ENCODE assay signal across 9 cellular contexts in the genomic region with DNA sequence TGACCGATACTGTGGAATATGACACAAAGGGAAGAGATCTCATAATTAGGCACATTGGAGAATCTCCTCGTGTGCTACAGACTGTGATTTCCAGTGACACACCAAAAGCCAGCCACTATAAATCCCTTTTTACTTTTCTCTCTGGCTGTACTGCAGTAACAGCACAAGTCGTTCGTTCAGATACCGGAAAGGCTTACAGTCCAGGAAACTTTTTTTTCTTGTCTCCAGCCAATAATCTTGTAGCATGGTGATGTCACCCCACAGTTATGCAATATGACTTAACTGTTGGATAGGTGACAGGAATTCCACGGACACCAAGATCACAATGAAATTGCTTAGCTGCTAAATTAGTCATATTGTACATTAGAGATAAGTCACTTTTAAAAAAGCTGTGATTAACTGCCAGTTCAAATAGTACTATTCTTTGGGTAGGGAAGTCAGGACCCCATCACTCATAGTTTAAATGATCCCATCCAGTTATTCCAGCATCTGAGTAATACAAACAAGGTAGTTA. TPM values are rescaled to one million over a fixed set of nuclear protein-coding genes. Genes with fewer than 3 reads are reported as not detected.
DNase-seq lines count a peak whose midpoint lies in the region; ATAC-seq and TF ChIP-seq lines count a peak whose summit lies in the region.
"Had no signal": no experiment of that assay in that cellular context is flagged by ENCODE, and none has a peak within 500 bp of the region (broad histone marks: within the 10 kb centered on the region; RNA-seq: fewer than 3 reads in every experiment).

No MANE protein-coding gene starts in this region.

- H3K27me3 ChIP-seq in left lung: no peaks in the 10 kb centered on the region
- H3K27me3 ChIP-seq in upper lobe of right lung: no peaks in the 10 kb centered on the region

- CTCF ChIA-PET in activated CD8-positive, alpha-beta T cell treated with anti-CD3 and anti-CD28 coated beads, Interleukin-2, amount 10 ng/mL, durations not matched to agents 7 days and 5 days (lab: Charles Lee): no interaction called here

- H3K4me1 Mint-ChIP-seq in activated CD8-positive, alpha-beta T cell treated with anti-CD3 and anti-CD28 coated beads, Interleukin-2, amount 10 ng/mL, durations not matched to agents 7 days and 5 days (ENCODE audit: low read depth): peaks cover 6% of the 10 kb centered on the region

- POLR2A ChIA-PET in activated CD8-positive, alpha-beta T cell treated with anti-CD3 and anti-CD28 coated beads, Interleukin-2, amount 10 ng/mL, durations not matched to agents 7 days and 5 days (lab: Charles Lee): no interaction called here

- H3K4me3 ChIP-seq in left lung (peak overlapping the region in 1 of 2 donors; percentile 0), upper lobe of right lung (peak overlapping the region; percentile 27)

- no peak overlapping the region for H3K27ac Mint-ChIP-seq in activated CD8-positive, alpha-beta T cell treated with anti-CD3 and anti-CD28 coated beads, Interleukin-2, amount 10 ng/mL, durations not matched to agents 7 days and 5 days
- H3K27ac Mint-ChIP-seq: stimulated activated naive CD8-positive, alpha-beta T cell treated with anti-CD3 and anti-CD28 coated beads, Interleukin-15, Interleukin-2, amounts not matched to agents 100 ng/mL and 50 ng/mL, for 24 hours had no signal

- no peaks in the 10 kb centered on the region for H3K36me3 Mint-ChIP-seq in activated CD8-positive, alpha-beta T cell treated with anti-CD3 and anti-CD28 coated beads, Interleukin-2, amount 10 ng/mL, durations not matched to agents 7 days and 5 days (ENCODE audit: low read depth)

- H3K27me3 Mint-ChIP-seq in activated CD8-positive, alpha-beta T cell treated with anti-CD3 and anti-CD28 coated beads, Interleukin-2, amount 10 ng/mL, durations not matched to agents 7 days and 5 days (ENCODE audit: low read depth): peaks cover 3% of the 10 kb centered on the region

- DNase-seq in LHCN-M2 (ENCODE audit: low read depth) (peak; percentile 99), cerebellar cortex (ENCODE audit: low spot score) (peak; percentile 14), left lung (no peak), upper lobe of right lung (no peak), NCI-H128 (lab: John Stamatoyannopoulos, UW; ENCODE audit: unreplicated experiment) (no peak)
- DNase-seq in activated CD8-positive, alpha-beta T cell treated with anti-CD3 and anti-CD28 coated beads, Interleukin-2, amount 10 ng/mL, durations not matched to agents 7 days and 5 days: no peak

- intact Hi-C loops in left lung (cut with DNase I) (no loop called here), upper lobe of right lung (cut with DNase I) (no loop called here)

- no peaks in the 10 kb centered on the region for H3K9me3 Mint-ChIP-seq in activated CD8-positive, alpha-beta T cell treated with anti-CD3 and anti-CD28 coated beads, Interleukin-2, amount 10 ng/mL, durations not matched to agents 7 days and 5 days (ENCODE audit: insufficient read depth)
- H3K9me3 Mint-ChIP-seq: stimulated activated naive CD8-positive, alpha-beta T cell treated with anti-CD3 and anti-CD28 coated beads, Interleukin-15, Interleukin-2, amounts not matched to agents 100 ng/mL and 50 ng/mL, for 24 hours had no signal

- no peak overlapping the region for H3K4me3 Mint-ChIP-seq in activated CD8-positive, alpha-beta T cell treated with anti-CD3 and anti-CD28 coated beads, Interleukin-2, amount 10 ng/mL, durations not matched to agents 7 days and 5 days
- H3K4me3 Mint-ChIP-seq: stimulated activated naive CD8-positive, alpha-beta T cell treated with anti-CD3 and anti-CD28 coated beads, Interleukin-15, Interleukin-2, amounts not matched to agents 100 ng/mL and 50 ng/mL, for 24 hours had no signal

- ATAC-seq in left lung (peak; percentile 75), upper lobe of right lung (peak; percentile 85), GM21367 (IDR thresholded peaks at IDR 0.05; ENCODE audit: unreplicated experiment) (no peak)
- ATAC-seq in activated CD8-positive, alpha-beta T cell treated with anti-CD3 and anti-CD28 coated beads, Interleukin-2, amount 10 ng/mL, durations not matched to agents 7 days and 5 days: no peak

- H3K9me3 ChIP-seq in left lung: no peaks in the 10 kb centered on the region
- H3K9me3 ChIP-seq in upper lobe of right lung: no peaks in the 10 kb centered on the region

- no peaks in the 10 kb centered on the region for H3K36me3 ChIP-seq in left lung
- no peaks in the 10 kb centered on the region for H3K36me3 ChIP-seq in upper lobe of right lung

- TF ChIP-seq CTCF in 22Rv1 (IDR thresholded peaks at IDR 0.05) (no peak), left lung (IDR thresholded peaks at IDR 0.05) (no peak), upper lobe of right lung (IDR thresholded peaks at IDR 0.05) (no peak)

- peaks cover 4 to 27% of the 10 kb centered on the region in 2 donors for H3K4me1 ChIP-seq in left lung
- H3K4me1 ChIP-seq in upper lobe of right lung: peaks cover 9% of the 10 kb centered on the region

- H3K27ac ChIP-seq in 22Rv1 (peak overlapping the region; percentile 51), left lung (peak overlapping the region; percentile 56 to 88), upper lobe of right lung (peak overlapping the region; percentile 40)

RNA-seq across cellular contexts. Expression of a gene that starts 36.3 kb away (rescaled TPM):
- total RNA-seq in LHCN-M2 (2014; rRNA removed) (6.3 and 8.6 TPM in 2 replicates), left lung (10 to 100 TPM; 25.9 to 46.6 TPM), upper lobe of right lung (29.2 TPM)
- 14.1 TPM for polyA plus RNA-seq in LHCN-M2 (2012)
- 1 to 10 TPM; 8.6 to 8.9 TPM for total RNA-seq in activated CD8-positive, alpha-beta T cell treated with anti-CD3 and anti-CD28 coated beads, Interleukin-2, amount 10 ng/mL, durations not matched to agents 7 days and 5 days

Comparison
In these comparisons a context has a peak if more than half of its experiments do, and no peak if none do; other contexts are left out.
1. DNase-seq: peak in LHCN-M2 (single experiment) and cerebellar cortex (single experiment); none in left lung (0 of 2), upper lobe of right lung (single experiment), NCI-H128 (single experiment) and activated CD8-positive, alpha-beta T cell treated with anti-CD3 and anti-CD28 coated beads, Interleukin-2, amount 10 ng/mL, durations not matched to agents 7 days and 5 days (single experiment).
2. ATAC-seq: peak in left lung (single experiment) and upper lobe of right lung (single experiment); none in GM21367 (single experiment) and activated CD8-positive, alpha-beta T cell treated with anti-CD3 and anti-CD28 coated beads, Interleukin-2, amount 10 ng/mL, durations not matched to agents 7 days and 5 days (single experiment).
3. Peak in every context shown above with its lines, with median percentiles within 50 percentile points of each other: H3K27ac ChIP-seq.